In the genomic region with DNA sequence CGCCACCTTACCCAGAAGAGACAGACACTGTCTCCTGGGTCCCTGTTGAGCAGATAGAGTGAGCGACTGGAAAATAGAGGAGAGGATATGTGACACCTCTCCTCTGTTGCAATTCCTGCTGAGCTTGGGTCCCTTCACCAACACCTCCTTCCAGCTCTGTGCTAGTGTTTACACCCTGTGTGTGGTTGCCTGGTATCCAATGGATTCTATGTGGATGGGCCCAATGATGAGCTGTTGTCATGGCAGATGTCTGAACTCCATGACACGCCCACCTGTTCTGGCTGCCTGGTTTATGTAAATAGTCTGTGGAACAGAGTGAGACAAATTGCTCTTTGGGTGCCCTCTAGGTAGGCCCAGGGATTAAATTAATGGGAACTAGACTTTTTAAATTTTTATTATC, we compare ENCODE assay signal across 15 cellular contexts. TPM values are rescaled to one million over a fixed set of nuclear protein-coding genes. Genes with fewer than 3 reads are reported as not detected.
DNase-seq lines count a peak whose midpoint lies in the region; ATAC-seq and TF ChIP-seq lines count a peak whose summit lies in the region.
"Had no signal": no experiment of that assay in that cellular context is flagged by ENCODE, and none has a peak within 500 bp of the region (broad histone marks: within the 10 kb centered on the region; RNA-seq: fewer than 3 reads in every experiment).

No MANE protein-coding gene starts in this region.

- no peaks in the 10 kb centered on the region for H3K27me3 ChIP-seq in gastrocnemius medialis

- TF ChIP-seq POLR2A in gastrocnemius medialis (IDR thresholded peaks at IDR 0.05): no peak

- ATAC-seq in left cardiac atrium: peak; percentile 58 to 69
- ATAC-seq in gastrocnemius medialis: peak; percentile 95 to 97
- no peak for ATAC-seq in GM18907 (IDR thresholded peaks at IDR 0.05; ENCODE audit: unreplicated experiment)
- ATAC-seq: stimulated activated effector memory CD8-positive, alpha-beta T cell treated with anti-CD3 and anti-CD28 coated beads, Interleukin-12 subunit alpha, Interleukin-12 subunit beta, amount 100 ng/mL, for 72 hours had no signal

- H3K4me1 ChIP-seq in gastrocnemius medialis: peaks cover 21 to 30% of the 10 kb centered on the region in 2 donors

- H3K27ac ChIP-seq in gastrocnemius medialis (peak overlapping the region; percentile 65 to 78 (median 74)), coronary artery (no peak overlapping the region)
- H3K27ac ChIP-seq: SK-N-MC had no signal

- H3K9me3 ChIP-seq in gastrocnemius medialis: no peaks in the 10 kb centered on the region

- peaks cover 16 to 97% of the 10 kb centered on the region in 2 donors for H3K36me3 ChIP-seq in gastrocnemius medialis

- peak; percentile 50 for DNase-seq in activated effector memory CD4-positive, alpha-beta T cell treated with anti-CD3 and anti-CD28 coated beads, Interleukin-2, amount 50 U/mL, for 16 hours
- DNase-seq in activated effector memory CD4-positive, alpha-beta T cell treated with Interleukin-2 at 50 U/mL for 16 hours: no peak
- DNase-seq in NCI-H345 (lab: John Stamatoyannopoulos, UW): peak; percentile 75
- DNase-seq in left cardiac atrium: peak; percentile 48
- DNase-seq in gastrocnemius medialis: peak; percentile 60 to 81
- DNase-seq in NCI-H446 treated with DMSO at 0.1 percent for 48 hours (lab: John Stamatoyannopoulos, UW): no peak
- DNase-seq in coronary artery (ENCODE audit: low spot score): no peak
- DNase-seq: activated naive CD4-positive, alpha-beta T cell treated with anti-CD3 and anti-CD28 coated beads, Interleukin-2, amount 10 ng/mL, durations not matched to agents 7 days and 5 days; DND-41; endodermal cell; islet precursor cell; stimulated activated CD4-positive, alpha-beta T cell treated with anti-CD3 and anti-CD28 coated beads, Interleukin-4, amount 100 ng/mL, for 24 hours had no signal

- in situ Hi-C loops in gastrocnemius medialis (cut with MboI; ENCODE audit: low sequenced_read_pairs in 4 of 4): no loop called here

- intact Hi-C loops in left cardiac atrium (cut with DNase I): no loop called here
- intact Hi-C loops in gastrocnemius medialis (cut with DNase I; ENCODE audit: low total_unique reads): no loop called here

- H3K4me3 ChIP-seq in gastrocnemius medialis (no peak overlapping the region), coronary artery (no peak overlapping the region)
- H3K4me3 ChIP-seq: SK-N-MC had no signal

- no peak for TF ChIP-seq CTCF in gastrocnemius medialis (IDR thresholded peaks at IDR 0.05 in 4 of 5, conservative IDR thresholded peaks at IDR 0.05 in 1 of 5)
- TF ChIP-seq CTCF in coronary artery (IDR thresholded peaks at IDR 0.05): no peak

RNA-seq across cellular contexts. Expression of a gene that starts 23.7 kb away (rescaled TPM):
- total RNA-seq in left cardiac atrium: 10 to 100 TPM; 66.6 to 69.7 TPM
- total RNA-seq in gastrocnemius medialis: 100 to 1,000 TPM in 1 of 4 donors, 10 to 100 TPM in 3; 41.1 to 108 (median 48.2) TPM

RNA-seq across cellular contexts. Expression of a gene that starts 42.7 kb away (rescaled TPM):
- total RNA-seq in left cardiac atrium (10 to 100 TPM; 12.5 to 24.0 TPM), gastrocnemius medialis (10 to 100 TPM in 1 of 4 donors, 1 to 10 TPM in 3; 5.2 to 40.1 (median 7.5) TPM)

Comparison
In these comparisons a context has a peak if more than half of its experiments do, and no peak if none do; other contexts are left out.
1. DNase-seq: peak in activated effector memory CD4-positive, alpha-beta T cell treated with anti-CD3 and anti-CD28 coated beads, Interleukin-2, amount 50 U/mL, for 16 hours (single experiment), NCI-H345 (single experiment), left cardiac atrium (single experiment) and gastrocnemius medialis (2 of 2); none in activated effector memory CD4-positive, alpha-beta T cell treated with Interleukin-2 at 50 U/mL for 16 hours (single experiment), NCI-H446 treated with DMSO at 0.1 percent for 48 hours (single experiment) and coronary artery (single experiment).
2. H3K27ac ChIP-seq: peak in gastrocnemius medialis (4 of 4); none in coronary artery (0 of 2).